8 cellular contexts compared by ENCODE assay signal in genomic region chr20:50484271-50484976, GRCh38.
A peak's percentile ranks its signal among the peaks of the same experiment; 100 is the strongest.
DNase-seq lines count a peak whose midpoint lies in the region; ATAC-seq and TF ChIP-seq lines count a peak whose summit lies in the region.

No MANE protein-coding gene starts in this region.

- H3K9me3 Mint-ChIP-seq in effector memory CD8-positive, alpha-beta T cell = no peaks in the 10 kb centered on the region

- H3K4me3 ChIP-seq in GM12865 (ENCODE audit: low read depth, low read length) (peak overlapping the region; percentile 52), OCI-LY1 (ENCODE audit: low read depth, low read length, poor library complexity, severe bottlenecking) (peak overlapping the region; percentile 51), rectal smooth muscle tissue (ENCODE audit: low read length) (peak overlapping the region; percentile 84)

- H3K4me2 ChIP-seq in OCI-LY1 (ENCODE audit: low read length) = peak overlapping the region; percentile 72

- H4K20me1 ChIP-seq in OCI-LY1 (ENCODE audit: insufficient read depth, low read length) = no peaks in the 10 kb centered on the region

- H3K27ac ChIP-seq in OCI-LY1 (ENCODE audit: low read depth, low read length, poor library complexity, severe bottlenecking) = no peak overlapping the region
- H3K27ac ChIP-seq in rectal smooth muscle tissue (ENCODE audit: low read depth, low read length) = peak overlapping the region; percentile 84

- peaks cover 33% of the 10 kb centered on the region for H3K4me1 ChIP-seq in OCI-LY1 (ENCODE audit: insufficient read depth, low read length, severe bottlenecking)
- H3K4me1 ChIP-seq in rectal smooth muscle tissue (ENCODE audit: control insufficient read depth, insufficient read depth, low read length) = no peaks in the 10 kb centered on the region

- peak overlapping the region; percentile 76 to 88 for H3K4me3 Mint-ChIP-seq in effector memory CD8-positive, alpha-beta T cell

- no peaks in the 10 kb centered on the region for H3K9me3 ChIP-seq in OCI-LY1 (ENCODE audit: low read length)

- TF ChIP-seq CTCF in GM12865 (IDR thresholded peaks at IDR 0.05; ENCODE audit: insufficient read depth, low read depth, low read length, missing control alignments) (peak; percentile 12), OCI-LY1 (IDR thresholded peaks at IDR 0.05; ENCODE audit: low read length) (no peak)

- H3K27me3 ChIP-seq in OCI-LY1 (ENCODE audit: insufficient read depth, low read length) = no peaks in the 10 kb centered on the region
- no peaks in the 10 kb centered on the region for H3K27me3 ChIP-seq in rectal smooth muscle tissue (ENCODE audit: control insufficient read depth, insufficient read depth, low read length)

- ATAC-seq in effector memory CD8-positive, alpha-beta T cell (replicated peaks) = no peak
- ATAC-seq in HG03469 (IDR thresholded peaks at IDR 0.05; ENCODE audit: unreplicated experiment) = no peak

- H2AFZ ChIP-seq in OCI-LY1 (ENCODE audit: low read length) = peak overlapping the region; percentile 98

- no peaks in the 10 kb centered on the region for H3K79me2 ChIP-seq in OCI-LY1 (ENCODE audit: insufficient read depth, low read length)

- no peaks in the 10 kb centered on the region for H3K9me2 ChIP-seq in OCI-LY1 (ENCODE audit: low read depth, low read length)

- peaks cover 0 to 8% of the 10 kb centered on the region in 2 donors for H3K27me3 Mint-ChIP-seq in effector memory CD8-positive, alpha-beta T cell

- DNase-seq in GM12865 (ENCODE audit: low read depth) (no peak), NCI-H1105 (lab: John Stamatoyannopoulos, UW) (no peak)
- DNase-seq in effector memory CD8-positive, alpha-beta T cell = no peak
- no peak for DNase-seq in stimulated activated CD4-positive, alpha-beta T cell treated with anti-CD3 and anti-CD28 coated beads, Interleukin-15, amount 100 ng/mL, for 24 hours
- no peak for DNase-seq in stimulated activated naive CD4-positive, alpha-beta T cell (lab: John Stamatoyannopoulos, UW)

- H3K9ac ChIP-seq in OCI-LY1 (ENCODE audit: low read length) = no peak overlapping the region; the same call in 1 of the 2 replicates
- no peak overlapping the region for H3K9ac ChIP-seq in rectal smooth muscle tissue (ENCODE audit: low read length)

- no peaks in the 10 kb centered on the region for H3F3A ChIP-seq in OCI-LY1 (ENCODE audit: insufficient read depth, low read length)

- peak overlapping the region; percentile 89 to 96 for H3K27ac Mint-ChIP-seq in effector memory CD8-positive, alpha-beta T cell

- H3K36me3 Mint-ChIP-seq in effector memory CD8-positive, alpha-beta T cell (ENCODE audit: insufficient read depth) = peaks cover 7% of the 10 kb centered on the region

- peaks cover 13 to 17% of the 10 kb centered on the region in 2 donors for H3K4me1 Mint-ChIP-seq in effector memory CD8-positive, alpha-beta T cell (ENCODE audit: low read depth in 2 of 2)

- H3K36me3 ChIP-seq in OCI-LY1 (ENCODE audit: insufficient read depth, low read length) (no peaks in the 10 kb centered on the region), rectal smooth muscle tissue (ENCODE audit: control insufficient read depth, insufficient read depth, low read length) (no peaks in the 10 kb centered on the region)
